Comparison of ENCODE assay signal across 24 cellular contexts in genomic region chr15:29937956-29938355, GRCh38.
DNase-seq lines count a peak whose midpoint lies in the region; ATAC-seq, FAIRE-seq and TF ChIP-seq lines count a peak whose summit lies in the region.
"Had no signal": no experiment of that assay in that cellular context is flagged by ENCODE, and none has a peak within 500 bp of the region (broad histone marks: within the 10 kb centered on the region; RNA-seq: fewer than 3 reads in every experiment).

No MANE protein-coding gene starts in this region.

- H3K27ac ChIP-seq in RWPE2 (ENCODE audit: poor library complexity, severe bottlenecking) (peak overlapping the region; percentile 97), kidney (ENCODE audit: low read depth in 2 of 2, low read length in 2 of 2) (no peak overlapping the region), gastroesophageal sphincter (no peak overlapping the region), hepatocyte (no peak overlapping the region)
- H3K27ac ChIP-seq: pancreas, right lobe of liver, SK-N-MC, tibial nerve had no signal

- ATAC-seq in RWPE2 (ENCODE audit: low read depth) (peak; percentile 53), gastroesophageal sphincter (no peak), HG03196 (IDR thresholded peaks at IDR 0.05; ENCODE audit: unreplicated experiment) (no peak)
- ATAC-seq: activated T-cell treated with anti-CD3 and anti-CD28 coated beads, Interleukin-2, amount 50 U/mL, for 4 hours; naive thymus-derived CD4-positive, alpha-beta T cell; pancreas; stimulated activated naive CD8-positive, alpha-beta T cell treated with anti-CD3 and anti-CD28 coated beads, Interleukin-15, Interleukin-2, amounts not matched to agents 100 U/mL and 50 U/mL, for 24 hours had no signal

- no peaks in the 10 kb centered on the region for H3K79me2 ChIP-seq in hepatocyte

- H3K4me3 ChIP-seq in RWPE2 (ENCODE audit: severe bottlenecking): no peak overlapping the region
- H3K4me3 ChIP-seq in kidney (ENCODE audit: low read length in 2 of 2): no peak overlapping the region
- H3K4me3 ChIP-seq in gastroesophageal sphincter: no peak overlapping the region
- no peak overlapping the region for H3K4me3 ChIP-seq in hepatocyte
- H3K4me3 ChIP-seq: pancreas, right lobe of liver, SK-N-MC, tibial nerve had no signal

- no peaks in the 10 kb centered on the region for H3K9me2 ChIP-seq in hepatocyte (replicated peaks; ENCODE audit: insufficient read depth)

- H4K20me1 ChIP-seq in hepatocyte (ENCODE audit: insufficient read depth, poor library complexity, severe bottlenecking): no peaks in the 10 kb centered on the region

- H2AFZ ChIP-seq in hepatocyte: no peak overlapping the region

- no peak overlapping the region for H3K9ac ChIP-seq in kidney (ENCODE audit: low read length in 2 of 2)

- H3K4me1 ChIP-seq in RWPE2 (ENCODE audit: insufficient read depth, poor library complexity, severe bottlenecking) (peaks cover 63% of the 10 kb centered on the region), kidney (ENCODE audit: control insufficient read depth in 1 of 2, insufficient read depth in 1 of 2, low read depth in 1 of 2, low read length in 2 of 2) (no peaks in the 10 kb centered on the region), gastroesophageal sphincter (no peaks in the 10 kb centered on the region), hepatocyte (ENCODE audit: insufficient read depth) (no peaks in the 10 kb centered on the region)

- DNase-seq in RWPE2 (ENCODE audit: low spot score): no peak
- no peak for DNase-seq in kidney
- no peak for DNase-seq in midbrain (lab: John Stamatoyannopoulos, UW)
- DNase-seq in hepatocyte (ENCODE audit: low spot score): no peak
- DNase-seq: activated naive CD4-positive, alpha-beta T cell treated with anti-CD3 and anti-CD28 coated beads for 36 hours; activated T-cell treated with anti-CD3 and anti-CD28 coated beads, Interleukin-2, amount 50 U/mL, for 4 hours; CD8-positive, alpha-beta memory T cell; cortex of kidney; DMS79 treated with DMSO at 0.1 percent for 48 hours; naive thymus-derived CD4-positive, alpha-beta T cell; NCI-H146; NCI-H774; OCI-M1; pancreas; right lobe of liver; stimulated activated naive CD8-positive, alpha-beta T cell treated with anti-CD3 and anti-CD28 coated beads, Interleukin-15, Interleukin-2, amounts not matched to agents 100 U/mL and 50 U/mL, for 24 hours; T-helper 9 cell had no signal

- 46 to 69% methylated on average over 2 of the region's 2 CpGs for WGBS in gastroesophageal sphincter (ENCODE audit: low coverage in 1 of 2), 2 donors
- WGBS in hepatocyte (ENCODE audit: low lambda C conversion rate, missing lambda C conversion rate): 50% methylated on average over 2 of the region's 2 CpGs

- TF ChIP-seq EP300 in gastroesophageal sphincter (IDR thresholded peaks at IDR 0.05): no peak

- intact Hi-C loops in kidney (cut with DNase I): no loop called here

- TF ChIP-seq CTCF in RWPE2 (IDR thresholded peaks at IDR 0.05; ENCODE audit: poor library complexity, severe bottlenecking): no peak
- no peak for TF ChIP-seq CTCF in kidney (IDR thresholded peaks at IDR 0.05; ENCODE audit: borderline replicate concordance, extremely low read depth, insufficient read depth)
- no peak for TF ChIP-seq CTCF in gastroesophageal sphincter (IDR thresholded peaks at IDR 0.05)
- TF ChIP-seq CTCF in hepatocyte (IDR thresholded peaks at IDR 0.05; ENCODE audit: poor library complexity): no peak

- H3K36me3 ChIP-seq in RWPE2 (ENCODE audit: low read depth) (no peaks in the 10 kb centered on the region), kidney (ENCODE audit: control insufficient read depth in 1 of 2, insufficient read depth in 2 of 2, low read length in 2 of 2) (no peaks in the 10 kb centered on the region), gastroesophageal sphincter (no peaks in the 10 kb centered on the region), hepatocyte (replicated peaks; ENCODE audit: insufficient read depth, low read depth) (no peaks in the 10 kb centered on the region)
- H3K36me3 ChIP-seq: pancreas, right lobe of liver, tibial nerve had no signal

- no peaks in the 10 kb centered on the region for H3K27me3 ChIP-seq in RWPE2 (ENCODE audit: insufficient read depth, poor library complexity, severe bottlenecking)
- no peaks in the 10 kb centered on the region for H3K27me3 ChIP-seq in gastroesophageal sphincter
- no peaks in the 10 kb centered on the region for H3K27me3 ChIP-seq in hepatocyte
- H3K27me3 ChIP-seq: pancreas, right lobe of liver, tibial nerve had no signal

- peak; percentile 17 for FAIRE-seq in G401.6 (lab: Jason Lieb, UNC)
- FAIRE-seq in endometrium (lab: Jason Lieb, UNC): peak; percentile 64
- FAIRE-seq in kidney (lab: Jason Lieb, UNC): peak; percentile 6
- FAIRE-seq: HepG2, pancreas had no signal

- H3K4me2 ChIP-seq in hepatocyte: no peak overlapping the region

- H3K9me3 ChIP-seq in RWPE2 (ENCODE audit: severe bottlenecking) (peaks cover 3% of the 10 kb centered on the region), kidney (ENCODE audit: control insufficient read depth in 1 of 2, low read length in 2 of 2) (no peaks in the 10 kb centered on the region), gastroesophageal sphincter (no peaks in the 10 kb centered on the region), hepatocyte (ENCODE audit: low read depth) (no peaks in the 10 kb centered on the region)
- H3K9me3 ChIP-seq: pancreas, right lobe of liver, tibial nerve had no signal

- no peak for TF ChIP-seq POLR2A in gastroesophageal sphincter (IDR thresholded peaks at IDR 0.05)
